ENCODE assay signal across 28 cellular contexts in the genomic region with DNA sequence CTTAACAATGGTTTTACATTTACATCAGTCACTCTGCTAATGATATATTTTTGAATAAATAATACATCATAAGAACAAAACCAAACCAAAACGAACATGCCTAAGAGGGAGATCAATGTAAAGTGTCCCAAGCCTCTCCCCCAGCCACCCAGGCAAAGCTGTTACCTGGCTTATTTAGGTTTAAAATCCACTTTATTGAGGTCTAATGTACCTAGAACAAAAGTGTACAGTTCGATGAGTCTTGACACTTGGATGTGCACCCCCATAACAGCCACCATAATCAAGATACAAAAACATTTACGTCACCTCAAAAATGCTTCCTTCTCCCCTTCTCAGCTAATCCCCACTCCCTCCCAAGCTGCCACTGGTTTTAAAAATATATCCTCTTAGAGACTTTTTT. TPM values are rescaled to one million over a fixed set of nuclear protein-coding genes. Genes with fewer than 3 reads are reported as not detected.
"Had no signal": no experiment of that assay in that cellular context is flagged by ENCODE, and none has a peak within 500 bp of the region (broad histone marks: within the 10 kb centered on the region; RNA-seq: fewer than 3 reads in every experiment).

No MANE protein-coding gene starts in this region.

- H3K4me3 ChIP-seq: lung, ovary, prostate gland had no signal

- H3K27ac ChIP-seq: breast epithelium, coronary artery, esophagus squamous epithelium, gastrocnemius medialis, ovary, prostate gland, vagina, WERI-Rb-1 had no signal

- DNase-seq: activated CD4-positive, alpha-beta T cell treated with anti-CD3 and anti-CD28 coated beads for 1 hour; activated CD4-positive, alpha-beta T cell treated with anti-CD3 and anti-CD28 coated beads, Interleukin-2, amount 50 U/mL, for 4 hours; activated CD8-positive, alpha-beta memory T cell treated with anti-CD3 and anti-CD28 coated beads for 24 hours; activated CD8-positive, alpha-beta memory T cell treated with anti-CD3 and anti-CD28 coated beads, Interleukin-2, amount 50 U/mL, for 4 hours; activated T-cell treated with anti-CD3 and anti-CD28 coated beads, Interleukin-2, amount 50 U/mL, for 24 hours; amniotic stem cell; cerebellar nuclear complex; esophagus squamous epithelium; gastrocnemius medialis; naive thymus-derived CD4-positive, alpha-beta T cell; ovary; stimulated activated CD4-positive, alpha-beta T cell treated with anti-CD3 and anti-CD28 coated beads, Interleukin-2, amount 100 ng/mL, for 24 hours; stimulated activated CD8-positive, alpha-beta memory T cell treated with anti-CD3 and anti-CD28 coated beads, Interleukin-4, amount 100 ng/mL, for 48 hours; stimulated activated naive B cell treated with anti-CD40 and anti-IgM and Interleukin-4, amounts not matched to agents 10 μg/mL and 1 μg/mL and 100 μg/mL, for 72 hours; T-cell; trophoblast cell; WERI-Rb-1 had no signal

- H3K9me3 ChIP-seq: breast epithelium, esophagus squamous epithelium, gastrocnemius medialis, prostate gland, vagina had no signal

- FAIRE-seq: islet of Langerhans, TTC549 had no signal

- H3K4me1 ChIP-seq: prostate gland had no signal

- H3K36me3 ChIP-seq: breast epithelium, esophagus squamous epithelium, gastrocnemius medialis, ovary, prostate gland, vagina, WERI-Rb-1 had no signal

- H3K27me3 ChIP-seq: ovary had no signal

- ATAC-seq: activated naive CD4-positive, alpha-beta T cell treated with anti-CD3 and anti-CD28 coated beads, Interleukin-2, amount 50 U/mL, for 72 hours; activated T-helper 17 cell treated with anti-CD3 and anti-CD28 coated beads, Interleukin-2, amount 50 U/mL, for 72 hours; gastrocnemius medialis; naive thymus-derived CD4-positive, alpha-beta T cell; stimulated activated naive B cell treated with anti-CD40 and anti-IgM and Interleukin-4, amounts not matched to agents 10 μg/mL and 1 μg/mL and 100 μg/mL, for 72 hours; T-cell had no signal

RNA-seq across cellular contexts. Expression of a gene that starts 8.2 kb away (rescaled TPM):
- total RNA-seq: activated T-helper 17 cell treated with anti-CD3 and anti-CD28 coated beads, Interleukin-2, amount 50 U/mL, for 72 hours; esophagus squamous epithelium; gastrocnemius medialis; lung; mesenteric fat pad; naive thymus-derived CD4-positive, alpha-beta T cell; ovary; prostate gland; T-cell; temporal lobe; vagina had no signal
- polyA plus RNA-seq: lung; naive thymus-derived CD4-positive, alpha-beta T cell; ovary had no signal
